ENCODE assay signal across 19 cellular contexts in the genomic region with DNA sequence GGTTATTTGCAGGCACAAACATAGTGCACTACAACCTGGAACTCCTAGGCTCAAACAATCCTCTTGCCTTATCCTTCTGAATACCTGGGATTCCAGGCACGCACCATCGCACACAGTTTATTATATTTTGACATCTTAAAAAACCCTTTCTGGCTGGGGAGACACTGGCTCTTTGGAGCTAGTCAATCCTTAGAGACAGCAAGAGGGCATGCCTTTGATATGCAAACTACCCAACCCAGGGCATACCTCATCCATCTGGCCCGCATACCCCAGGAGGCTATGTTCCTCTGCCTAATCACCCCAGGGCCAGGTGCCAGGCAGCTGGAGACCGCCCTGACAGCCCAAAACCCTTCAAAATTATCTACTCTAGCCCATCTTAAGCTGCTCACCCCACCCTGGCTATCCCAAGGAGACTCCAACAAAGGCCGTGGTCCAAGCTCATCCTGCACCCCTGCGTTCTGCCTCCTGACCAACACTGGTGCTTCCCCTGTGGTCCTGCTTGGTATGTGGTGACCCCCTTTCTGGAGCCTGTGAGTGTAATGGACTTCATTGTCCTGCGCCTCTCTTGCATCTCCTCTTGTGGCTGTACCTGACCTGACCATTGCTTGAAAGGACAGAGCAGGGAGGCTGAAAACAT.
"Had no signal": no experiment of that assay in that cellular context is flagged by ENCODE, and none has a peak within 500 bp of the region (broad histone marks: within the 10 kb centered on the region; RNA-seq: fewer than 3 reads in every experiment).

No MANE protein-coding gene starts in this region.

- DNase-seq: activated CD4-positive, alpha-beta T cell treated with anti-CD3 and anti-CD28 coated beads for 48 hours; activated CD4-positive, CD25-positive, alpha-beta regulatory T cell; activated CD8-positive, alpha-beta memory T cell treated with anti-CD3 and anti-CD28 coated beads for 24 hours; activated CD8-positive, alpha-beta memory T cell treated with anti-CD3 and anti-CD28 coated beads, Interleukin-2, amount 50 U/mL, for 48 hours; activated effector memory CD4-positive, alpha-beta T cell treated with anti-CD3 and anti-CD28 coated beads, Interleukin-2, amount 50 U/mL, for 16 hours; activated T-cell treated with anti-CD3 and anti-CD28 coated beads, Interleukin-2, amount 50 U/mL, for 72 hours; adrenal gland; effector CD8-positive, alpha-beta T cell; hypothalamus; left ventricle myocardium inferior; stimulated activated CD4-positive, alpha-beta T cell treated with anti-CD3 and anti-CD28 coated beads, Interleukin-2, amount 100 ng/mL, for 24 hours; stimulated activated naive CD8-positive, alpha-beta T cell treated with anti-CD3 and anti-CD28 coated beads, Interleukin-15, Interleukin-2, amounts not matched to agents 100 U/mL and 50 U/mL, for 24 hours; transverse colon had no signal

- ATAC-seq: activated naive CD4-positive, alpha-beta T cell treated with anti-CD3 and anti-CD28 coated beads, Interleukin-2, amount 50 U/mL, for 72 hours; activated T-cell treated with anti-CD3 and anti-CD28 coated beads, Interleukin-2, amount 50 U/mL, for 72 hours; stimulated activated naive CD8-positive, alpha-beta T cell treated with anti-CD3 and anti-CD28 coated beads, Interleukin-15, Interleukin-2, amounts not matched to agents 100 U/mL and 50 U/mL, for 24 hours had no signal

- H3K4me1 ChIP-seq: adrenal gland had no signal

- H3K4me3 Mint-ChIP-seq: activated T-cell treated with anti-CD3 and anti-CD28 coated beads, Interleukin-2, amount 50 U/mL, for 72 hours; dendritic cell treated with granulocyte-macrophage colony-stimulating factor and Interleukin-4, amounts not matched to agents 40 ng/mL and 50 ng/mL, for 4 days; neural crest cell; T-helper 2 cell treated with Interferon-gamma antibody and Interleukin-4, amounts not matched to agents 5 μg/mL and 100 μg/mL, for 36 hours had no signal

- H3K27me3 ChIP-seq: adrenal gland, transverse colon, vagina had no signal

- H3K27ac Mint-ChIP-seq: activated naive CD4-positive, alpha-beta T cell treated with anti-CD3 and anti-CD28 coated beads, Interleukin-2, amount 50 U/mL, for 72 hours; activated T-cell treated with anti-CD3 and anti-CD28 coated beads, Interleukin-2, amount 50 U/mL, for 72 hours; dendritic cell treated with granulocyte-macrophage colony-stimulating factor and Interleukin-4, amounts not matched to agents 40 ng/mL and 50 ng/mL, for 4 days; progenitor cell of endocrine pancreas; T-helper 2 cell treated with Interferon-gamma antibody and Interleukin-4, amounts not matched to agents 5 μg/mL and 100 μg/mL, for 36 hours had no signal

- H3K4me3 ChIP-seq: adrenal gland, left ventricle myocardium inferior, transverse colon, vagina had no signal

- H3K27ac ChIP-seq: adrenal gland, left ventricle myocardium inferior, transverse colon, vagina had no signal

- H3K9me3 ChIP-seq: adrenal gland, left ventricle myocardium inferior, transverse colon, vagina had no signal

- H3K36me3 ChIP-seq: adrenal gland, left ventricle myocardium inferior, transverse colon, vagina had no signal

- H3K27me3 Mint-ChIP-seq: dendritic cell treated with granulocyte-macrophage colony-stimulating factor and Interleukin-4, amounts not matched to agents 40 ng/mL and 50 ng/mL, for 4 days; progenitor cell of endocrine pancreas had no signal
